ENCODE assay signal across 12 cellular contexts in genomic region chr10:60974463-60975149, GRCh38. TPM values are rescaled to one million over a fixed set of nuclear protein-coding genes. Genes with fewer than 3 reads are reported as not detected.
DNase-seq lines count a peak whose midpoint lies in the region; ATAC-seq, FAIRE-seq and TF ChIP-seq lines count a peak whose summit lies in the region.
"Had no signal": no experiment of that assay in that cellular context is flagged by ENCODE, and none has a peak within 500 bp of the region (broad histone marks: within the 10 kb centered on the region; RNA-seq: fewer than 3 reads in every experiment).

No MANE protein-coding gene starts in this region.

- peak overlapping the region; percentile 10 for H3K4me3 Mint-ChIP-seq in activated CD4-positive, alpha-beta T cell treated with anti-CD3 and anti-CD28 coated beads for 36 hours
- H3K4me3 Mint-ChIP-seq in activated CD4-positive, alpha-beta T cell treated with anti-CD3 and anti-CD28 coated beads, Interleukin-2, amount 10 ng/mL, durations not matched to agents 7 days and 5 days, result no peak overlapping the region
- no peak overlapping the region for H3K4me3 Mint-ChIP-seq in stimulated activated naive B cell treated with anti-CD40 and anti-IgM and Interleukin-4, amounts not matched to agents 10 μg/mL and 1 μg/mL and 100 μg/mL, for 72 hours
- H3K4me3 Mint-ChIP-seq: activated T-helper 1 cell treated with anti-CD3 and anti-CD28 coated beads, Interleukin-12 subunit alpha, Interleukin-12 subunit beta, Interleukin-2, Interleukin-4 antibody, amounts not matched to agents 30 ng/mL and 10 ng/mL and 1 ng/mL, durations not matched to agents 14 hours and 24 hours and 36 hours had no signal

- intact Hi-C loops in activated CD4-positive, alpha-beta T cell treated with anti-CD3 and anti-CD28 coated beads for 36 hours (cut with DNase I, micrococcal nuclease), result loop anchor here in 1 of 2 experiments (5.0 kb wide), 1 partner anchor 1208 kb away; no protein-coding TSS in a partner anchor

- FAIRE-seq in RCC 7860 (lab: Jason Lieb, UNC), result peak; percentile 90
- FAIRE-seq: endometrium had no signal

- no peak for DNase-seq in activated CD4-positive, alpha-beta T cell treated with anti-CD3 and anti-CD28 coated beads for 36 hours
- no peak for DNase-seq in activated CD4-positive, alpha-beta T cell treated with anti-CD3 and anti-CD28 coated beads, Interleukin-2, amount 10 ng/mL, durations not matched to agents 7 days and 5 days
- DNase-seq in RCC 7860 (ENCODE audit: low spot score) (peak; percentile 60), fibroblast of mammary gland (ENCODE audit: low read depth) (peak; percentile 49), NCI-H2171 (lab: John Stamatoyannopoulos, UW) (no peak)
- no peak for DNase-seq in stimulated activated naive B cell treated with anti-CD40 and anti-IgM and Interleukin-4, amounts not matched to agents 10 μg/mL and 1 μg/mL and 100 μg/mL, for 72 hours
- no peak for DNase-seq in activated effector memory CD4-positive, alpha-beta T cell treated with Interleukin-2 at 50 U/mL for 16 hours
- DNase-seq: upper lobe of right lung had no signal

- H3K9me3 Mint-ChIP-seq in activated CD4-positive, alpha-beta T cell treated with anti-CD3 and anti-CD28 coated beads for 36 hours (ENCODE audit: low read depth), result no peaks in the 10 kb centered on the region
- no peaks in the 10 kb centered on the region for H3K9me3 Mint-ChIP-seq in activated CD4-positive, alpha-beta T cell treated with anti-CD3 and anti-CD28 coated beads, Interleukin-2, amount 10 ng/mL, durations not matched to agents 7 days and 5 days
- H3K9me3 Mint-ChIP-seq in stimulated activated naive B cell treated with anti-CD40 and anti-IgM and Interleukin-4, amounts not matched to agents 10 μg/mL and 1 μg/mL and 100 μg/mL, for 72 hours, result no peaks in the 10 kb centered on the region

- peaks cover 23% of the 10 kb centered on the region for H3K4me1 Mint-ChIP-seq in activated CD4-positive, alpha-beta T cell treated with anti-CD3 and anti-CD28 coated beads for 36 hours
- H3K4me1 Mint-ChIP-seq in activated CD4-positive, alpha-beta T cell treated with anti-CD3 and anti-CD28 coated beads, Interleukin-2, amount 10 ng/mL, durations not matched to agents 7 days and 5 days, result no peaks in the 10 kb centered on the region
- H3K4me1 Mint-ChIP-seq in stimulated activated naive B cell treated with anti-CD40 and anti-IgM and Interleukin-4, amounts not matched to agents 10 μg/mL and 1 μg/mL and 100 μg/mL, for 72 hours, result peaks cover 3 to 12% of the 10 kb centered on the region in 2 donors

- H3K4me3 ChIP-seq in fibroblast of mammary gland (ENCODE audit: control insufficient read depth, low read depth, low read length), result no peak overlapping the region
- H3K4me3 ChIP-seq: cardiac muscle cell, upper lobe of right lung had no signal

- POLR2A ChIA-PET in activated CD4-positive, alpha-beta T cell treated with anti-CD3 and anti-CD28 coated beads for 36 hours (lab: Charles Lee), result no interaction called here
- POLR2A ChIA-PET in activated CD4-positive, alpha-beta T cell treated with anti-CD3 and anti-CD28 coated beads, Interleukin-2, amount 10 ng/mL, durations not matched to agents 7 days and 5 days (lab: Charles Lee), result no interaction called here

- H3K27me3 Mint-ChIP-seq in activated CD4-positive, alpha-beta T cell treated with anti-CD3 and anti-CD28 coated beads for 36 hours, result peaks cover 13% of the 10 kb centered on the region
- H3K27me3 Mint-ChIP-seq in activated CD4-positive, alpha-beta T cell treated with anti-CD3 and anti-CD28 coated beads, Interleukin-2, amount 10 ng/mL, durations not matched to agents 7 days and 5 days, result peaks cover 16% of the 10 kb centered on the region
- peaks cover 0 to 15% of the 10 kb centered on the region in 2 donors for H3K27me3 Mint-ChIP-seq in stimulated activated naive B cell treated with anti-CD40 and anti-IgM and Interleukin-4, amounts not matched to agents 10 μg/mL and 1 μg/mL and 100 μg/mL, for 72 hours

- CTCF ChIA-PET in activated CD4-positive, alpha-beta T cell treated with anti-CD3 and anti-CD28 coated beads for 36 hours (lab: Charles Lee), result interaction anchor here (0.8 kb wide), 1 partner anchor 496 kb away, joined by 4 read pairs; no protein-coding TSS in a partner anchor
- CTCF ChIA-PET in activated CD4-positive, alpha-beta T cell treated with anti-CD3 and anti-CD28 coated beads, Interleukin-2, amount 10 ng/mL, durations not matched to agents 7 days and 5 days (lab: Charles Lee), result no interaction called here

- TF ChIP-seq CTCF in fibroblast of mammary gland (conservative IDR thresholded peaks at IDR 0.05; ENCODE audit: control insufficient read depth, insufficient read depth, low read depth, low read length), result no peak

- peak overlapping the region; percentile 74 for H3K27ac Mint-ChIP-seq in activated CD4-positive, alpha-beta T cell treated with anti-CD3 and anti-CD28 coated beads for 36 hours
- H3K27ac Mint-ChIP-seq in activated CD4-positive, alpha-beta T cell treated with anti-CD3 and anti-CD28 coated beads, Interleukin-2, amount 10 ng/mL, durations not matched to agents 7 days and 5 days, result no peak overlapping the region
- H3K27ac Mint-ChIP-seq in stimulated activated naive B cell treated with anti-CD40 and anti-IgM and Interleukin-4, amounts not matched to agents 10 μg/mL and 1 μg/mL and 100 μg/mL, for 72 hours, result no peak overlapping the region
- H3K27ac Mint-ChIP-seq: activated T-helper 1 cell treated with anti-CD3 and anti-CD28 coated beads, Interleukin-12 subunit alpha, Interleukin-12 subunit beta, Interleukin-2, Interleukin-4 antibody, amounts not matched to agents 30 ng/mL and 10 ng/mL and 1 ng/mL, durations not matched to agents 14 hours and 24 hours and 36 hours had no signal

- H3K36me3 Mint-ChIP-seq in activated CD4-positive, alpha-beta T cell treated with anti-CD3 and anti-CD28 coated beads for 36 hours (ENCODE audit: low read depth), result no peaks in the 10 kb centered on the region
- no peaks in the 10 kb centered on the region for H3K36me3 Mint-ChIP-seq in activated CD4-positive, alpha-beta T cell treated with anti-CD3 and anti-CD28 coated beads, Interleukin-2, amount 10 ng/mL, durations not matched to agents 7 days and 5 days (ENCODE audit: low read depth)
- H3K36me3 Mint-ChIP-seq in stimulated activated naive B cell treated with anti-CD40 and anti-IgM and Interleukin-4, amounts not matched to agents 10 μg/mL and 1 μg/mL and 100 μg/mL, for 72 hours, result no peaks in the 10 kb centered on the region

- ATAC-seq in activated CD4-positive, alpha-beta T cell treated with anti-CD3 and anti-CD28 coated beads for 36 hours, result peak; percentile 98
- peak; percentile 70 to 94 for ATAC-seq in stimulated activated naive B cell treated with anti-CD40 and anti-IgM and Interleukin-4, amounts not matched to agents 10 μg/mL and 1 μg/mL and 100 μg/mL, for 72 hours (replicated peaks)
- ATAC-seq in HG02571 (IDR thresholded peaks at IDR 0.05; ENCODE audit: unreplicated experiment), result no peak
- ATAC-seq: upper lobe of right lung had no signal

RNA-seq across cellular contexts. Expression of gene RHOBTB1, which starts 30.6 kb away (rescaled TPM):
- total RNA-seq in activated CD4-positive, alpha-beta T cell treated with anti-CD3 and anti-CD28 coated beads for 36 hours, result under 1 TPM; 0.04 to 0.21 TPM
- under 1 TPM; 0.06 to 0.07 TPM for total RNA-seq in activated CD4-positive, alpha-beta T cell treated with anti-CD3 and anti-CD28 coated beads, Interleukin-2, amount 10 ng/mL, durations not matched to agents 7 days and 5 days
- total RNA-seq: activated T-helper 1 cell treated with anti-CD3 and anti-CD28 coated beads, Interleukin-12 subunit alpha, Interleukin-12 subunit beta, Interleukin-2, Interleukin-4 antibody, amounts not matched to agents 30 ng/mL and 10 ng/mL and 1 ng/mL, durations not matched to agents 14 hours and 24 hours and 36 hours had no signal

Comparison
In these comparisons a context has a peak if more than half of its experiments do, and no peak if none do; other contexts are left out.
1. DNase-seq: peak in RCC 7860 (single experiment) and fibroblast of mammary gland (single experiment); none in activated CD4-positive, alpha-beta T cell treated with anti-CD3 and anti-CD28 coated beads for 36 hours (single experiment), activated CD4-positive, alpha-beta T cell treated with anti-CD3 and anti-CD28 coated beads, Interleukin-2, amount 10 ng/mL, durations not matched to agents 7 days and 5 days (single experiment), stimulated activated naive B cell treated with anti-CD40 and anti-IgM and Interleukin-4, amounts not matched to agents 10 μg/mL and 1 μg/mL and 100 μg/mL, for 72 hours (single experiment), NCI-H2171 (single experiment) and activated effector memory CD4-positive, alpha-beta T cell treated with Interleukin-2 at 50 U/mL for 16 hours (single experiment).